10 cellular contexts compared by ENCODE assay signal in the genomic region with DNA sequence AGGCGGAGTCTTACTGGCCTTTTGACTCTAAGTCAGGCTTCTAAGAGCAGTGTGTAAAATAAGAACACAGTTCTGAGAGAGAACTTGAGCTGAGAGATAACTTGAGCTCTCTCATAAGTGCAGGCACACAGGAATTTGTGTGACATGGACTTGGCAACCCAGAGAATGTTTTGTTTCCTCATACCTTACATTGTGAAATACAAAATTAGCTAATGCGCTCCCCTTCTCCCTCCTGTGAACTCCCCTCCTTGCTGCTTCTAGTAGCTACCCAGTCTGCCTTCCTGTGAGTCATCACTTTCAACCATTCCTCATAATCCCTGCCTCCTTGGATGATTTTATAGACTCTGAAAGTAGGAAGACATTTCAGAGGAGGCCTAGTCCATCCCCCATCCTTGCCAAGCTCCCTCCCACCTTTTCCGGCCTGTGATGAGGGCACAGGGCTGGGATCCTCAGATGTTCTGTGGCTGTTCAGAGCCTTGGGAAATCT. TPM values are rescaled to one million over a fixed set of nuclear protein-coding genes. Genes with fewer than 3 reads are reported as not detected.
DNase-seq lines count a peak whose midpoint lies in the region; ATAC-seq, FAIRE-seq and TF ChIP-seq lines count a peak whose summit lies in the region.
"Had no signal": no experiment of that assay in that cellular context is flagged by ENCODE, and none has a peak within 500 bp of the region (broad histone marks: within the 10 kb centered on the region; RNA-seq: fewer than 3 reads in every experiment).

No MANE protein-coding gene starts in this region.

- H3K27me3 ChIP-seq in ACC112 (ENCODE audit: insufficient read depth, low read length): no peaks in the 10 kb centered on the region
- no peaks in the 10 kb centered on the region for H3K27me3 ChIP-seq in bronchial epithelial cell (ENCODE audit: control insufficient read depth, insufficient read depth, low read length)
- no peaks in the 10 kb centered on the region for H3K27me3 ChIP-seq in lower lobe of right lung (ENCODE audit: low read depth)

- no peak for TF ChIP-seq CTCF in bronchial epithelial cell (IDR thresholded peaks at IDR 0.05; ENCODE audit: insufficient read depth, low read length, severe bottlenecking)
- no peak for TF ChIP-seq CTCF in lower lobe of right lung (IDR thresholded peaks at IDR 0.05)

- DNase-seq in LoVo (ENCODE audit: low spot score) (peak; percentile 45), bronchial epithelial cell (ENCODE audit: low read depth) (peak; percentile 99), lower lobe of right lung (peak; percentile 61), frontal cortex (ENCODE audit: low spot score in 2 of 2) (no peak)
- DNase-seq: CD4-positive, alpha-beta T cell had no signal

- FAIRE-seq in bronchial epithelial cell (lab: Jason Lieb, UNC): peak; percentile 93
- FAIRE-seq in frontal cortex (lab: Jason Lieb, UNC): no peak

- ATAC-seq in lower lobe of right lung: peak; percentile 93
- no peak for ATAC-seq in HG02938 (IDR thresholded peaks at IDR 0.05; ENCODE audit: unreplicated experiment)
- no peak for ATAC-seq in HG02759 (IDR thresholded peaks at IDR 0.05; ENCODE audit: unreplicated experiment)
- no peak for ATAC-seq in HG03108 (IDR thresholded peaks at IDR 0.05; ENCODE audit: unreplicated experiment)

- H3K36me3 ChIP-seq in ACC112 (ENCODE audit: insufficient read depth, low read length): no peaks in the 10 kb centered on the region
- H3K36me3 ChIP-seq in bronchial epithelial cell (ENCODE audit: control insufficient read depth, insufficient read depth, low read length): no peaks in the 10 kb centered on the region
- no peaks in the 10 kb centered on the region for H3K36me3 ChIP-seq in lower lobe of right lung

- no peak overlapping the region for H3K4me3 ChIP-seq in ACC112 (ENCODE audit: low read depth, low read length)
- H3K4me3 ChIP-seq in bronchial epithelial cell (ENCODE audit: low read depth, low read length): no peak overlapping the region
- no peak overlapping the region for H3K4me3 ChIP-seq in lower lobe of right lung

- intact Hi-C loops in lower lobe of right lung (cut with DNase I): no loop called here

- no peaks in the 10 kb centered on the region for H3K79me2 ChIP-seq in ACC112 (ENCODE audit: control insufficient read depth, insufficient read depth, low read length, unreplicated experiment)

- H3K4me1 ChIP-seq in ACC112 (ENCODE audit: control insufficient read depth, insufficient read depth, low read length, unreplicated experiment) (peaks cover 19% of the 10 kb centered on the region), lower lobe of right lung (peaks cover 24% of the 10 kb centered on the region)

- peaks cover 7% of the 10 kb centered on the region for H3K9me3 ChIP-seq in lower lobe of right lung

- H3K27ac ChIP-seq in ACC112 (ENCODE audit: low read depth, low read length) (peak overlapping the region; percentile 91), lower lobe of right lung (peak overlapping the region; percentile 70)

- H2AFZ ChIP-seq in ACC112 (ENCODE audit: low read length, unreplicated experiment): peak overlapping the region; percentile 52

RNA-seq across cellular contexts. Expression of a gene that starts 22.6 kb away (rescaled TPM):
- under 0.01 TPM in 2 replicates for total RNA-seq in bronchial epithelial cell
- total RNA-seq in lower lobe of right lung: 0.44 TPM
- 0.41 TPM for total RNA-seq in frontal cortex
- total RNA-seq: CD4-positive, alpha-beta T cell; dermis microvascular lymphatic vessel endothelial cell had no signal

RNA-seq across cellular contexts. Expression of a gene that starts 27.0 kb away (rescaled TPM):
- total RNA-seq in bronchial epithelial cell: 16.3 and 21.3 TPM in 2 replicates
- total RNA-seq in lower lobe of right lung: 45.0 TPM
- 22.0 TPM for total RNA-seq in frontal cortex

Comparison
In these comparisons a context has a peak if more than half of its experiments do, and no peak if none do; other contexts are left out.
1. DNase-seq: peak in LoVo (single experiment), bronchial epithelial cell (single experiment) and lower lobe of right lung (single experiment); none in frontal cortex (0 of 2).
2. ATAC-seq: peak in lower lobe of right lung (2 of 2); none in HG02938 (single experiment), HG02759 (single experiment) and HG03108 (single experiment).